ENCODE assay signal across 1 cellular context in the genomic region with DNA sequence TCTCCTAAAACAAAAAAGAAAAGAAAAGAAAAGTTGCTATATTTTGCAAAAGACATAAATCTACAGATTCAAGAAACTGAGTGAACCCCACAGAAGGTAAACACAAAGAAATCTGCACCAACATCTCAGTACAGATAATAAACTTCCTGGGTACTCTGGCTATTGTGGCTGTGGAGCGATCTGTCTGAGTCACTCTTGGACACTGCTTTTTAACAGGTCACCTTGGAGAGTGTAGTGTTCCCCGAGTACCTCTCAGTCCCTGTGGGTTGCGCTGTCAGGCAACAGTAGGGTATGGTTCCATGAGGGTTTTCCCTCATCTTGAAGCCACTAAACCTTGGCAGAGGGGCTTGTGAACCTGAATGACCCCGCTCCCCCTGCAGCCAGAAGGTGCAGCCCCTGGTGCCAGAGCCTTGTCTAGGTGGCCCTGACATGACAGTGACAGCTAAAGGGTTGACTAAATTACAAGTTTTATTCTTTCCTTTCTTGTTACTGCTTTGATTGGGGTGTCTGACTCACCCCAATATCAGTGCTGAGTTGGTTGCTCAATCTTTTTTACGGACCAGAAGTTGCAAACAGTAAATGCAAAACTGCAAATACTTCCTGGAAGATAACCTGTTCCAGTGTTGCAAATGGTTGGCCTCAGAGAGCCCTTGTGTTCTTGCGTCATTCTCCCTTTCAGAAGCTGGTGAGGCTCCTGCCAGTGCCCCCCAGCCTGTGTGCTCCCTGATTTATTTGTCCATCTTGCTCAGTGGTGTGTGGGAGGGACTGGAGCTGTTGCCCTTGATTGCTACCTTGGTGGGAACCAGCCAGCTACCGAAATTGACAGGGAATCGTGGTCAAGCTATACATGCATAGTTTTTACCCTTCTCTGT.
TF ChIP-seq lines count a peak whose summit lies in the region.

No MANE protein-coding gene starts in this region.

TF ChIP-seq in HepG2, 621 proteins besides CTCF, POLR2A, EP300 and RAD21 (continued from another document and continues in another):
- TF ChIP-seq TIGD3 (CRISPR knock-in tag; IDR thresholded peaks at IDR 0.05; ENCODE audit: borderline replicate concordance): no peak
- no peak for TF ChIP-seq SIX4 (CRISPR knock-in tag; IDR thresholded peaks at IDR 0.05)
- no peak for TF ChIP-seq ZNF619 (CRISPR knock-in tag; IDR thresholded peaks at IDR 0.05)
- no peak for TF ChIP-seq ZNF772 (CRISPR knock-in tag; IDR thresholded peaks at IDR 0.05)
- TF ChIP-seq NPAS2 (CRISPR knock-in tag; IDR thresholded peaks at IDR 0.05; ENCODE audit: borderline replicate concordance): no peak
- no peak for TF ChIP-seq ZNF720 (CRISPR knock-in tag; IDR thresholded peaks at IDR 0.05)
- TF ChIP-seq, protein P1, sequence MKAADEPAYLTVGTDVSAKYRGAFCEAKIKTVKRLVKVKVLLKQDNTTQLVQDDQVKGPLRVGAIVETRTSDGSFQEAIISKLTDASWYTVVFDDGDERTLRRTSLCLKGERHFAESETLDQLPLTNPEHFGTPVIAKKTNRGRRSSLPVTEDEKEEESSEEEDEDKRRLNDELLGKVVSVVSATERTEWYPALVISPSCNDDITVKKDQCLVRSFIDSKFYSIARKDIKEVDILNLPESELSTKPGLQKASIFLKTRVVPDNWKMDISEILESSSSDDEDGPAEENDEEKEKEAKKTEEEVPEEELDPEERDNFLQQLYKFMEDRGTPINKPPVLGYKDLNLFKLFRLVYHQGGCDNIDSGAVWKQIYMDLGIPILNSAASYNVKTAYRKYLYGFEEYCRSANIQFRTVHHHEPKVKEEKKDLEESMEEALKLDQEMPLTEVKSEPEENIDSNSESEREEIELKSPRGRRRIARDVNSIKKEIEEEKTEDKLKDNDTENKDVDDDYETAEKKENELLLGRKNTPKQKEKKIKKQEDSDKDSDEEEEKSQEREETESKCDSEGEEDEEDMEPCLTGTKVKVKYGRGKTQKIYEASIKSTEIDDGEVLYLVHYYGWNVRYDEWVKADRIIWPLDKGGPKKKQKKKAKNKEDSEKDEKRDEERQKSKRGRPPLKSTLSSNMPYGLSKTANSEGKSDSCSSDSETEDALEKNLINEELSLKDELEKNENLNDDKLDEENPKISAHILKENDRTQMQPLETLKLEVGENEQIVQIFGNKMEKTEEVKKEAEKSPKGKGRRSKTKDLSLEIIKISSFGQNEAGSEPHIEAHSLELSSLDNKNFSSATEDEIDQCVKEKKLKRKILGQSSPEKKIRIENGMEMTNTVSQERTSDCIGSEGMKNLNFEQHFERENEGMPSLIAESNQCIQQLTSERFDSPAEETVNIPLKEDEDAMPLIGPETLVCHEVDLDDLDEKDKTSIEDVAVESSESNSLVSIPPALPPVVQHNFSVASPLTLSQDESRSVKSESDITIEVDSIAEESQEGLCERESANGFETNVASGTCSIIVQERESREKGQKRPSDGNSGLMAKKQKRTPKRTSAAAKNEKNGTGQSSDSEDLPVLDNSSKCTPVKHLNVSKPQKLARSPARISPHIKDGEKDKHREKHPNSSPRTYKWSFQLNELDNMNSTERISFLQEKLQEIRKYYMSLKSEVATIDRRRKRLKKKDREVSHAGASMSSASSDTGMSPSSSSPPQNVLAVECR (CRISPR knock-in tag; IDR thresholded peaks at IDR 0.05; ENCODE audit: borderline replicate concordance): peak; percentile 63; the same call in 1 of the 2 replicates
- TF ChIP-seq EZH2 (conservative IDR thresholded peaks at IDR 0.05; ENCODE audit: low read depth, low read length): no peak
- no peak for TF ChIP-seq CCDC6 (CRISPR knock-in tag; IDR thresholded peaks at IDR 0.05)
- TF ChIP-seq ZNF446 (CRISPR knock-in tag; IDR thresholded peaks at IDR 0.05): no peak
- TF ChIP-seq, protein P2, sequence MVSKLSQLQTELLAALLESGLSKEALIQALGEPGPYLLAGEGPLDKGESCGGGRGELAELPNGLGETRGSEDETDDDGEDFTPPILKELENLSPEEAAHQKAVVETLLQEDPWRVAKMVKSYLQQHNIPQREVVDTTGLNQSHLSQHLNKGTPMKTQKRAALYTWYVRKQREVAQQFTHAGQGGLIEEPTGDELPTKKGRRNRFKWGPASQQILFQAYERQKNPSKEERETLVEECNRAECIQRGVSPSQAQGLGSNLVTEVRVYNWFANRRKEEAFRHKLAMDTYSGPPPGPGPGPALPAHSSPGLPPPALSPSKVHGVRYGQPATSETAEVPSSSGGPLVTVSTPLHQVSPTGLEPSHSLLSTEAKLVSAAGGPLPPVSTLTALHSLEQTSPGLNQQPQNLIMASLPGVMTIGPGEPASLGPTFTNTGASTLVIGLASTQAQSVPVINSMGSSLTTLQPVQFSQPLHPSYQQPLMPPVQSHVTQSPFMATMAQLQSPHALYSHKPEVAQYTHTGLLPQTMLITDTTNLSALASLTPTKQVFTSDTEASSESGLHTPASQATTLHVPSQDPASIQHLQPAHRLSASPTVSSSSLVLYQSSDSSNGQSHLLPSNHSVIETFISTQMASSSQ (IDR thresholded peaks at IDR 0.05; ENCODE audit: low read depth): no peak
- TF ChIP-seq, protein P2 (CRISPR knock-in tag; IDR thresholded peaks at IDR 0.05; ENCODE audit: borderline replicate concordance): no peak
- no peak for TF ChIP-seq ZNF530 (CRISPR knock-in tag; IDR thresholded peaks at IDR 0.05; ENCODE audit: low read depth)
- TF ChIP-seq ZBTB49 (CRISPR knock-in tag; IDR thresholded peaks at IDR 0.05; ENCODE audit: borderline replicate concordance): no peak
- TF ChIP-seq, protein P3, sequence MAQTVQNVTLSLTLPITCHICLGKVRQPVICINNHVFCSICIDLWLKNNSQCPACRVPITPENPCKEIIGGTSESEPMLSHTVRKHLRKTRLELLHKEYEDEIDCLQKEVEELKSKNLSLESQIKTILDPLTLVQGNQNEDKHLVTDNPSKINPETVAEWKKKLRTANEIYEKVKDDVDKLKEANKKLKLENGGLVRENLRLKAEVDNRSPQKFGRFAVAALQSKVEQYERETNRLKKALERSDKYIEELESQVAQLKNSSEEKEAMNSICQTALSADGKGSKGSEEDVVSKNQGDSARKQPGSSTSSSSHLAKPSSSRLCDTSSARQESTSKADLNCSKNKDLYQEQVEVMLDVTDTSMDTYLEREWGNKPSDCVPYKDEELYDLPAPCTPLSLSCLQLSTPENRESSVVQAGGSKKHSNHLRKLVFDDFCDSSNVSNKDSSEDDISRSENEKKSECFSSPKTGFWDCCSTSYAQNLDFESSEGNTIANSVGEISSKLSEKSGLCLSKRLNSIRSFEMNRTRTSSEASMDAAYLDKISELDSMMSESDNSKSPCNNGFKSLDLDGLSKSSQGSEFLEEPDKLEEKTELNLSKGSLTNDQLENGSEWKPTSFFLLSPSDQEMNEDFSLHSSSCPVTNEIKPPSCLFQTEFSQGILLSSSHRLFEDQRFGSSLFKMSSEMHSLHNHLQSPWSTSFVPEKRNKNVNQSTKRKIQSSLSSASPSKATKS (CRISPR knock-in tag; IDR thresholded peaks at IDR 0.05): no peak
- no peak for TF ChIP-seq HNRNPUL1 (IDR thresholded peaks at IDR 0.05; ENCODE audit: low read depth, low read length)
- no peak for TF ChIP-seq ZNF747 (CRISPR knock-in tag; IDR thresholded peaks at IDR 0.05; ENCODE audit: borderline replicate concordance)
- no peak for TF ChIP-seq ZNF333 (CRISPR knock-in tag; IDR thresholded peaks at IDR 0.05; ENCODE audit: borderline replicate concordance)
- TF ChIP-seq ISL2 (CRISPR knock-in tag; IDR thresholded peaks at IDR 0.05): peak; percentile 73
- TF ChIP-seq ZKSCAN5 (CRISPR knock-in tag; IDR thresholded peaks at IDR 0.05): no peak
- TF ChIP-seq BATF2 (CRISPR knock-in tag; IDR thresholded peaks at IDR 0.05): no peak
- no peak for TF ChIP-seq PRMT3 (CRISPR knock-in tag; IDR thresholded peaks at IDR 0.05; ENCODE audit: borderline replicate concordance, low read depth)
- TF ChIP-seq E2F5 (CRISPR knock-in tag; conservative IDR thresholded peaks at IDR 0.05): no peak
- no peak for TF ChIP-seq ATF1 (CRISPR knock-in tag; IDR thresholded peaks at IDR 0.05)
- TF ChIP-seq NBN (conservative IDR thresholded peaks at IDR 0.05): no peak
- TF ChIP-seq SRF (IDR thresholded peaks at IDR 0.05; ENCODE audit: low read depth, low read length): no peak
- no peak for TF ChIP-seq ZMAT3 (CRISPR knock-in tag; conservative IDR thresholded peaks at IDR 0.05)
- no peak for TF ChIP-seq RFXANK (CRISPR knock-in tag; IDR thresholded peaks at IDR 0.05)
- TF ChIP-seq HNRNPH1 (optimal IDR thresholded peaks at IDR 0.05; ENCODE audit: low read depth, low read length): no peak
- no peak for TF ChIP-seq SYNCRIP (IDR thresholded peaks at IDR 0.05; ENCODE audit: insufficient read depth, low read depth, low read length)
- no peak for TF ChIP-seq ZNF232 (CRISPR knock-in tag; IDR thresholded peaks at IDR 0.05; ENCODE audit: borderline replicate concordance)
- peak; percentile 60; the same call in 1 of the 2 replicates for TF ChIP-seq MED1 (CRISPR knock-in tag; IDR thresholded peaks at IDR 0.05)
- no peak for TF ChIP-seq ZNF740 (CRISPR knock-in tag; IDR thresholded peaks at IDR 0.05)
- no peak for TF ChIP-seq TP53 (CRISPR knock-in tag; conservative IDR thresholded peaks at IDR 0.05)
- TF ChIP-seq ZNF207 (IDR thresholded peaks at IDR 0.05; ENCODE audit: borderline replicate concordance): no peak
- TF ChIP-seq ZNF180 (CRISPR knock-in tag; IDR thresholded peaks at IDR 0.05; ENCODE audit: borderline replicate concordance, low read depth): no peak
- no peak for TF ChIP-seq ZNF251 (CRISPR knock-in tag; IDR thresholded peaks at IDR 0.05)
- TF ChIP-seq MXD3 (CRISPR knock-in tag; IDR thresholded peaks at IDR 0.05): no peak
- 0 out of 2 replicates have a peak, but pooled peaks have one; percentile 26 for TF ChIP-seq ZNF263 (CRISPR knock-in tag; IDR thresholded peaks at IDR 0.05)
- TF ChIP-seq HNF4A (CRISPR knock-in tag; IDR thresholded peaks at IDR 0.05): peak; percentile 40; the same call in 1 of the 2 replicates
- TF ChIP-seq NR0B2 (CRISPR knock-in tag; IDR thresholded peaks at IDR 0.05): no peak
